24 cellular contexts compared by ENCODE assay signal in genomic region chr10:76009531-76009930, GRCh38.
"Had no signal": no experiment of that assay in that cellular context is flagged by ENCODE, and none has a peak within 500 bp of the region (broad histone marks: within the 10 kb centered on the region; RNA-seq: fewer than 3 reads in every experiment).

No MANE protein-coding gene starts in this region.

- FAIRE-seq: endometrium, small intestine, TTC549 had no signal

- H3K27me3 Mint-ChIP-seq: dendritic cell treated with granulocyte-macrophage colony-stimulating factor and Interleukin-4, amounts not matched to agents 40 ng/mL and 50 ng/mL, for 4 days had no signal

- H3K36me3 ChIP-seq: brain microvascular endothelial cell, heart left ventricle, right lobe of liver, upper lobe of right lung, WERI-Rb-1 had no signal

- H3K27me3 ChIP-seq: brain microvascular endothelial cell, heart left ventricle, right lobe of liver, testis, upper lobe of right lung had no signal

- H3K4me1 ChIP-seq: heart left ventricle, right lobe of liver, testis, upper lobe of right lung had no signal

- H3K36me3 Mint-ChIP-seq: activated naive CD4-positive, alpha-beta T cell treated with anti-CD3 and anti-CD28 coated beads, Interleukin-2, amount 50 U/mL, for 72 hours; natural killer cell had no signal

- H3K27ac ChIP-seq: brain microvascular endothelial cell, heart left ventricle, right lobe of liver, testis, upper lobe of right lung, WERI-Rb-1 had no signal

- H3K9me3 Mint-ChIP-seq: activated naive CD4-positive, alpha-beta T cell treated with anti-CD3 and anti-CD28 coated beads, Interleukin-2, amount 50 U/mL, for 72 hours; activated T-helper 17 cell treated with anti-CD3 and anti-CD28 coated beads, Interleukin-2, amount 50 U/mL, for 72 hours; dendritic cell treated with granulocyte-macrophage colony-stimulating factor and Interleukin-4, amounts not matched to agents 40 ng/mL and 50 ng/mL, for 4 days; natural killer cell had no signal

- H3K9me3 ChIP-seq: heart left ventricle, right lobe of liver, testis, upper lobe of right lung had no signal

- H3K27ac Mint-ChIP-seq: activated CD8-positive, alpha-beta T cell treated with anti-CD3 and anti-CD28 coated beads, Interleukin-2, amount 10 ng/mL, durations not matched to agents 7 days and 5 days; activated naive CD4-positive, alpha-beta T cell treated with anti-CD3 and anti-CD28 coated beads, Interleukin-2, amount 50 U/mL, for 72 hours; activated T-helper 17 cell treated with anti-CD3 and anti-CD28 coated beads, Interleukin-2, amount 50 U/mL, for 72 hours; dendritic cell treated with granulocyte-macrophage colony-stimulating factor and Interleukin-4, amounts not matched to agents 40 ng/mL and 50 ng/mL, for 4 days; natural killer cell had no signal

- H3K4me3 Mint-ChIP-seq: activated CD8-positive, alpha-beta T cell treated with anti-CD3 and anti-CD28 coated beads, Interleukin-2, amount 10 ng/mL, durations not matched to agents 7 days and 5 days; activated T-helper 17 cell treated with anti-CD3 and anti-CD28 coated beads, Interleukin-2, amount 50 U/mL, for 72 hours; dendritic cell treated with granulocyte-macrophage colony-stimulating factor and Interleukin-4, amounts not matched to agents 40 ng/mL and 50 ng/mL, for 4 days; natural killer cell had no signal

- DNase-seq: activated CD4-positive, alpha-beta T cell treated with anti-CD3 and anti-CD28 coated beads for 1 hour; activated CD4-positive, alpha-beta T cell treated with anti-CD3 and anti-CD28 coated beads, Interleukin-2, amount 50 U/mL, for 1 hour; activated CD8-positive, alpha-beta T cell treated with anti-CD3 and anti-CD28 coated beads, Interleukin-2, amount 10 ng/mL, durations not matched to agents 7 days and 5 days; aorta; brain microvascular endothelial cell; effector CD4-positive, alpha-beta T cell; heart left ventricle; natural killer cell; occipital lobe; posterior cingulate gyrus; right lobe of liver; small intestine; stimulated activated CD4-positive, alpha-beta T cell treated with anti-CD3 and anti-CD28 coated beads, Interleukin-15, amount 100 ng/mL, for 24 hours; stimulated activated naive CD4-positive, alpha-beta T cell; T-helper 1 cell; testis; upper lobe of right lung; WERI-Rb-1 had no signal

- H3K4me1 Mint-ChIP-seq: activated T-helper 17 cell treated with anti-CD3 and anti-CD28 coated beads, Interleukin-2, amount 50 U/mL, for 72 hours; natural killer cell had no signal

- H3K4me3 ChIP-seq: heart left ventricle, lung, right lobe of liver, testis, upper lobe of right lung had no signal
